Comparison of ENCODE assay signal across 17 cellular contexts in genomic region chr2:150639917-150640538, GRCh38.
A peak's percentile ranks its signal among the peaks of the same experiment; 100 is the strongest.
DNase-seq lines count a peak whose midpoint lies in the region; ATAC-seq and TF ChIP-seq lines count a peak whose summit lies in the region.
"Had no signal": no experiment of that assay in that cellular context is flagged by ENCODE, and none has a peak within 500 bp of the region (broad histone marks: within the 10 kb centered on the region; RNA-seq: fewer than 3 reads in every experiment).

No MANE protein-coding gene starts in this region.

- no peaks in the 10 kb centered on the region for H3K9me3 Mint-ChIP-seq in stimulated activated naive B cell treated with anti-CD40 and anti-IgM and Interleukin-4, amounts not matched to agents 10 μg/mL and 1 μg/mL and 100 μg/mL, for 72 hours
- H3K9me3 Mint-ChIP-seq in osteocyte (ENCODE audit: unreplicated experiment), result no peaks in the 10 kb centered on the region
- H3K9me3 Mint-ChIP-seq: activated naive CD8-positive, alpha-beta T cell treated with anti-CD3 and anti-CD28 coated beads, Interleukin-2, amount 50 U/mL, for 24 hours; activated T-cell treated with anti-CD3 and anti-CD28 coated beads, Interleukin-2, amount 50 U/mL, for 4 hours had no signal

- ATAC-seq in stimulated activated naive B cell treated with anti-CD40 and anti-IgM and Interleukin-4, amounts not matched to agents 10 μg/mL and 1 μg/mL and 100 μg/mL, for 72 hours (replicated peaks), result no peak
- ATAC-seq in GM18511 (IDR thresholded peaks at IDR 0.05; ENCODE audit: unreplicated experiment), result no peak
- ATAC-seq: activated naive CD8-positive, alpha-beta T cell treated with anti-CD3 and anti-CD28 coated beads, Interleukin-2, amount 50 U/mL, for 24 hours; activated T-cell treated with anti-CD3 and anti-CD28 coated beads, Interleukin-2, amount 50 U/mL, for 4 hours had no signal

- H3K27ac Mint-ChIP-seq in stimulated activated naive B cell treated with anti-CD40 and anti-IgM and Interleukin-4, amounts not matched to agents 10 μg/mL and 1 μg/mL and 100 μg/mL, for 72 hours, result peak overlapping the region; percentile 60
- H3K27ac Mint-ChIP-seq in osteocyte (ENCODE audit: unreplicated experiment), result no peak overlapping the region
- H3K27ac Mint-ChIP-seq: activated naive CD8-positive, alpha-beta T cell treated with anti-CD3 and anti-CD28 coated beads, Interleukin-2, amount 50 U/mL, for 24 hours; progenitor cell of endocrine pancreas had no signal

- no peaks in the 10 kb centered on the region for H3K27me3 Mint-ChIP-seq in stimulated activated naive B cell treated with anti-CD40 and anti-IgM and Interleukin-4, amounts not matched to agents 10 μg/mL and 1 μg/mL and 100 μg/mL, for 72 hours
- no peaks in the 10 kb centered on the region for H3K27me3 Mint-ChIP-seq in osteocyte (ENCODE audit: unreplicated experiment)
- H3K27me3 Mint-ChIP-seq: activated naive CD8-positive, alpha-beta T cell treated with anti-CD3 and anti-CD28 coated beads, Interleukin-2, amount 50 U/mL, for 24 hours; progenitor cell of endocrine pancreas had no signal

- no peaks in the 10 kb centered on the region for H3K4me1 Mint-ChIP-seq in stimulated activated naive B cell treated with anti-CD40 and anti-IgM and Interleukin-4, amounts not matched to agents 10 μg/mL and 1 μg/mL and 100 μg/mL, for 72 hours
- H3K4me1 Mint-ChIP-seq in osteocyte (ENCODE audit: unreplicated experiment), result peaks cover 35% of the 10 kb centered on the region
- H3K4me1 Mint-ChIP-seq: activated naive CD8-positive, alpha-beta T cell treated with anti-CD3 and anti-CD28 coated beads, Interleukin-2, amount 50 U/mL, for 24 hours had no signal

- H3K4me3 Mint-ChIP-seq in stimulated activated naive B cell treated with anti-CD40 and anti-IgM and Interleukin-4, amounts not matched to agents 10 μg/mL and 1 μg/mL and 100 μg/mL, for 72 hours, result no peak overlapping the region
- H3K4me3 Mint-ChIP-seq in osteocyte (ENCODE audit: unreplicated experiment), result no peak overlapping the region
- H3K4me3 Mint-ChIP-seq: activated naive CD8-positive, alpha-beta T cell treated with anti-CD3 and anti-CD28 coated beads, Interleukin-2, amount 50 U/mL, for 24 hours; activated T-cell treated with anti-CD3 and anti-CD28 coated beads, Interleukin-2, amount 50 U/mL, for 4 hours had no signal

- DNase-seq in LHCN-M2 (ENCODE audit: low read depth) (peak; percentile 32), amniotic epithelial cell (ENCODE audit: low read depth) (peak; percentile 55), iris pigment epithelial cell (ENCODE audit: low read depth) (peak; percentile 35), osteocyte (ENCODE audit: extremely low spot score, unreplicated experiment) (no peak), pons (ENCODE audit: low spot score) (no peak), NCI-H2171 (lab: John Stamatoyannopoulos, UW) (no peak)
- DNase-seq in stimulated activated naive B cell treated with anti-CD40 and anti-IgM and Interleukin-4, amounts not matched to agents 10 μg/mL and 1 μg/mL and 100 μg/mL, for 72 hours, result no peak
- DNase-seq: activated CD4-positive, alpha-beta T cell treated with anti-CD3 and anti-CD28 coated beads, Interleukin-2, amount 50 U/mL, for 48 hours; activated naive CD8-positive, alpha-beta T cell treated with anti-CD3 and anti-CD28 coated beads, Interleukin-2, amount 50 U/mL, for 24 hours; activated T-cell treated with anti-CD3 and anti-CD28 coated beads, Interleukin-2, amount 50 U/mL, for 4 hours; KBM-7; NCI-H1417 treated with DMSO at 0.1 percent for 48 hours; NCI-H446; stimulated activated CD4-positive, alpha-beta T cell treated with anti-CD3 and anti-CD28 coated beads, Interleukin-2, amount 100 ng/mL, for 48 hours; tibial artery had no signal

- H3K36me3 Mint-ChIP-seq in stimulated activated naive B cell treated with anti-CD40 and anti-IgM and Interleukin-4, amounts not matched to agents 10 μg/mL and 1 μg/mL and 100 μg/mL, for 72 hours, result no peaks in the 10 kb centered on the region
- no peaks in the 10 kb centered on the region for H3K36me3 Mint-ChIP-seq in osteocyte (ENCODE audit: unreplicated experiment)

- no peak for TF ChIP-seq CTCF in osteocyte (IDR thresholded peaks at IDR 0.05)

Comparison
In these comparisons a context has a peak if more than half of its experiments do, and no peak if none do; other contexts are left out.
1. DNase-seq: peak in LHCN-M2 (single experiment), amniotic epithelial cell (single experiment) and iris pigment epithelial cell (single experiment); none in stimulated activated naive B cell treated with anti-CD40 and anti-IgM and Interleukin-4, amounts not matched to agents 10 μg/mL and 1 μg/mL and 100 μg/mL, for 72 hours (single experiment), osteocyte (single experiment), pons (single experiment) and NCI-H2171 (single experiment).